In the genomic region with DNA sequence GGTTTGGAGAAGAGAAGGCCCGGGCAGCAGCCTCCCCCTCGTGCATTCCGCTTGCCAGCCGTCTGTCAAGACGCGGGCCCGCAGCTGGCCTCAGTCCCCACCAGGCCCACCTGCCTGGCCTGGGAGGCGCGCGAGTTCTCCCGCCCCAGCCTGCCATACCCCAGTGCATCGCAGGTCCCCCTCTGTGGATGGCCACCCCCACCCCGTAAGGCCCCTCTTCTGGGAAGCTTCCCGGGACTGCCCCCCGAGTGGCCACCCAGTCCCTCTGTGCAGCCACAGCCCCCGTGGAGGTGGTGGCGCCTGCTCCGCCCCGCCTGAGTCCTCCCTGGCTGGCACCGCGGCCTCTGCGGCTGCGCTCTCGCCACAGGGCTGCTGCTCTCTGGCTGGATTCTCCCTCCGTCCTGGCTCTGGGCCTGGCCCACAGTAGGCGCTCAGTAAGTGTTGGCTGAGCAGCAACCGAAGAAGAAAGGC, we compare ENCODE assay signal across 8 cellular contexts.
DNase-seq lines count a peak whose midpoint lies in the region; ATAC-seq and TF ChIP-seq lines count a peak whose summit lies in the region.

No MANE protein-coding gene starts in this region.

- H3K4me3 ChIP-seq in CD8-positive, alpha-beta T cell (ENCODE audit: low read depth, low read length) = no peak overlapping the region
- H3K4me3 ChIP-seq in fibroblast of lung (replicated peaks in 1 of 4; ENCODE audit: control extremely low read depth in 1 of 4, insufficient read depth in 1 of 4, low read depth in 3 of 4, low read length in 4 of 4) = peak overlapping the region in 1 of 4 experiments; percentile 25
- H3K4me3 ChIP-seq in osteoblast (ENCODE audit: insufficient read depth, low read length) = peak overlapping the region; percentile 53

- H4K20me1 ChIP-seq in fibroblast of lung (ENCODE audit: control insufficient read depth, extremely low read depth, insufficient read depth, low read length) (no peaks in the 10 kb centered on the region), osteoblast (ENCODE audit: insufficient read depth, low read length) (no peaks in the 10 kb centered on the region)

- peaks cover 18% of the 10 kb centered on the region for H3K4me1 ChIP-seq in CD8-positive, alpha-beta T cell (ENCODE audit: insufficient read depth, low read length)
- H3K4me1 ChIP-seq in fibroblast of lung (ENCODE audit: control insufficient read depth, extremely low read depth, insufficient read depth, low read length) (no peaks in the 10 kb centered on the region), osteoblast (ENCODE audit: insufficient read depth, low read length) (no peaks in the 10 kb centered on the region)

- no peak overlapping the region for H3K27ac Mint-ChIP-seq in CD8-positive, alpha-beta T cell

- H3K27me3 ChIP-seq in CD8-positive, alpha-beta T cell (ENCODE audit: insufficient read depth, low read length) = no peaks in the 10 kb centered on the region
- peaks cover 2% of the 10 kb centered on the region for H3K27me3 ChIP-seq in fibroblast of lung (ENCODE audit: control insufficient read depth, insufficient read depth, low read length)
- peaks cover 2% of the 10 kb centered on the region for H3K27me3 ChIP-seq in osteoblast (ENCODE audit: insufficient read depth, low read length)

- peaks cover 17% of the 10 kb centered on the region for H3K4me1 Mint-ChIP-seq in CD8-positive, alpha-beta T cell (ENCODE audit: low read depth)

- no peaks in the 10 kb centered on the region for H3K9me3 Mint-ChIP-seq in CD8-positive, alpha-beta T cell

- no peaks in the 10 kb centered on the region for H3K36me3 ChIP-seq in CD8-positive, alpha-beta T cell (ENCODE audit: insufficient read depth, low read length)
- H3K36me3 ChIP-seq in fibroblast of lung (ENCODE audit: control insufficient read depth, insufficient read depth, low read length) = no peaks in the 10 kb centered on the region
- no peaks in the 10 kb centered on the region for H3K36me3 ChIP-seq in osteoblast (ENCODE audit: insufficient read depth, low read length)

- CTCF ChIA-PET in CD8-positive, alpha-beta T cell (lab: Charles Lee) = interaction anchor here (1.1 kb wide), 1 partner anchor 19 kb away, joined by 3 read pairs; no protein-coding TSS in a partner anchor

- H2AFZ ChIP-seq in fibroblast of lung (ENCODE audit: low read length) = no peak overlapping the region
- peak overlapping the region; percentile 29 for H2AFZ ChIP-seq in osteoblast (ENCODE audit: low read length)

- no peak overlapping the region for H3K27ac ChIP-seq in CD8-positive, alpha-beta T cell (ENCODE audit: low read depth, low read length)
- no peak overlapping the region for H3K27ac ChIP-seq in fibroblast of lung (ENCODE audit: insufficient read depth, low read length)
- H3K27ac ChIP-seq in osteoblast (ENCODE audit: low read depth, low read length) = no peak overlapping the region

- no peaks in the 10 kb centered on the region for H3K36me3 Mint-ChIP-seq in CD8-positive, alpha-beta T cell

- intact Hi-C loops in CD8-positive, alpha-beta T cell (cut with DNase I, micrococcal nuclease) = no loop called here
- intact Hi-C loops in posterior vena cava (cut with DNase I) = no loop called here

- ATAC-seq in CD8-positive, alpha-beta T cell = no peak

- H3K27me3 Mint-ChIP-seq in CD8-positive, alpha-beta T cell (ENCODE audit: low read depth) = no peaks in the 10 kb centered on the region

- H3K4me2 ChIP-seq in fibroblast of lung (ENCODE audit: extremely low read depth, insufficient read depth, low read length) = peak overlapping the region; percentile 23
- peak overlapping the region; percentile 55 for H3K4me2 ChIP-seq in osteoblast (ENCODE audit: insufficient read depth, low read length)

- H3K9ac ChIP-seq in fibroblast of lung (ENCODE audit: insufficient read depth, low read length) = no peak overlapping the region

- H3K9me3 ChIP-seq in CD8-positive, alpha-beta T cell (ENCODE audit: low read length) = no peaks in the 10 kb centered on the region
- H3K9me3 ChIP-seq in fibroblast of lung (ENCODE audit: control insufficient read depth, insufficient read depth, low read depth, low read length) (no peaks in the 10 kb centered on the region), osteoblast (ENCODE audit: low read depth, low read length) (no peaks in the 10 kb centered on the region)

- peak overlapping the region; percentile 64 for H3K4me3 Mint-ChIP-seq in CD8-positive, alpha-beta T cell

- no peaks in the 10 kb centered on the region for H3K79me2 ChIP-seq in fibroblast of lung (ENCODE audit: control insufficient read depth, insufficient read depth, low read length)
- H3K79me2 ChIP-seq in osteoblast (ENCODE audit: insufficient read depth, low read length) = no peaks in the 10 kb centered on the region

- DNase-seq in CD8-positive, alpha-beta T cell = no peak
- DNase-seq in NCI-H446 (lab: John Stamatoyannopoulos, UW) = peak; percentile 91 to 97
- peak; percentile 17 to 70 for DNase-seq in fibroblast of lung (ENCODE audit: low read depth in 2 of 2)
- peak; percentile 96 for DNase-seq in osteoblast (ENCODE audit: insufficient read length, low spot score, missing footprints)
- DNase-seq in posterior vena cava (ENCODE audit: low spot score) = no peak
- no peak for DNase-seq in stimulated activated CD4-positive, alpha-beta T cell treated with anti-CD3 and anti-CD28 coated beads, Interleukin-12 subunit alpha, Interleukin-12 subunit beta, amount 100 ng/mL, for 4 hours
- no peak for DNase-seq in HK-2 (ENCODE audit: unreplicated experiment)
- DNase-seq in stimulated activated CD4-positive, alpha-beta T cell treated with anti-CD3 and anti-CD28 coated beads, Interleukin-2, amount 100 ng/mL, for 24 hours = no peak

- POLR2A ChIA-PET in CD8-positive, alpha-beta T cell (lab: Charles Lee) = interaction anchor here (1.0 kb wide), 1 partner anchor 113 kb away, joined by 3 read pairs; no protein-coding TSS in a partner anchor

- TF ChIP-seq CTCF in CD8-positive, alpha-beta T cell (IDR thresholded peaks at IDR 0.05) = no peak
- no peak for TF ChIP-seq CTCF in fibroblast of lung (conservative IDR thresholded peaks at IDR 0.05 in 1 of 2, IDR thresholded peaks at IDR 0.05 in 1 of 2; ENCODE audit: low read depth in 1 of 2, low read length in 2 of 2)
- TF ChIP-seq CTCF in osteoblast (IDR thresholded peaks at IDR 0.05; ENCODE audit: extremely low read depth, low read depth, low read length) = no peak

Comparison
In these comparisons a context has a peak if more than half of its experiments do, and no peak if none do; other contexts are left out.
1. DNase-seq: peak in NCI-H446 (2 of 2), fibroblast of lung (2 of 2) and osteoblast (single experiment); none in CD8-positive, alpha-beta T cell (0 of 7), posterior vena cava (single experiment), stimulated activated CD4-positive, alpha-beta T cell treated with anti-CD3 and anti-CD28 coated beads, Interleukin-12 subunit alpha, Interleukin-12 subunit beta, amount 100 ng/mL, for 4 hours (single experiment), HK-2 (single experiment) and stimulated activated CD4-positive, alpha-beta T cell treated with anti-CD3 and anti-CD28 coated beads, Interleukin-2, amount 100 ng/mL, for 24 hours (0 of 2).